Comparison of ENCODE assay signal across 8 cellular contexts in the genomic region with DNA sequence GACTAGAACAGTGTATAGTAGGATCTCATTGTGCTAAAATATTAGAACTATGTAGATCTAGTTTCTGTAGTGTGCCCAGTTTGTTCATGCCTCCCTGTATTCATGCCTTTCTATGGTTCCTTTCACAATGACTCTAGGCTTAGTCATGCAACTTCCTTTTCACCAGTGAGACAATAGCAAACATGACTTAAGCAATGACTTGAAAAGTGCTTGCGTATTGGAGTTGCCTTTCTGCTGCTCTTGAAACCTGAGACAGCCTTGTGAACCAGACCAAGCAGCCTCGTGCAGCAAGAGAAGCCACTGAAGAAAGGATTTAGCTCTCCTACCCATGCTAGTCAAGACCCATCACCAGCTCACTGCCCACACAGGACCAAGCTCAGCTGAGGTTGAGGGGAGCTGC.
A peak's percentile ranks its signal among the peaks of the same experiment; 100 is the strongest.
DNase-seq lines count a peak whose midpoint lies in the region; ATAC-seq and TF ChIP-seq lines count a peak whose summit lies in the region.
"Had no signal": no experiment of that assay in that cellular context is flagged by ENCODE, and none has a peak within 500 bp of the region (broad histone marks: within the 10 kb centered on the region; RNA-seq: fewer than 3 reads in every experiment).

No MANE protein-coding gene starts in this region.

- no peaks in the 10 kb centered on the region for H3K36me3 ChIP-seq in brain microvascular endothelial cell (replicated peaks)
- H3K36me3 ChIP-seq: pancreas had no signal

- peak overlapping the region; percentile 90 for H3K27ac ChIP-seq in brain microvascular endothelial cell
- H3K27ac ChIP-seq: pancreas had no signal

- H3K4me3 ChIP-seq in brain microvascular endothelial cell (ENCODE audit: low read depth, low read length) = no peak overlapping the region
- H3K4me3 ChIP-seq: pancreas had no signal

- no peak for TF ChIP-seq CTCF in brain microvascular endothelial cell (IDR thresholded peaks at IDR 0.05; ENCODE audit: low read depth, low read length, missing control alignments)

- in situ Hi-C loops in brain microvascular endothelial cell (cut with HindIII; ENCODE audit: low pct_ligation_motif_present, low sequenced_read_pairs) = no loop called here

- ATAC-seq in GM19452 (IDR thresholded peaks at IDR 0.05; ENCODE audit: unreplicated experiment) (peak; percentile 78), HG03565 (IDR thresholded peaks at IDR 0.05; ENCODE audit: unreplicated experiment) (peak; percentile 98)
- ATAC-seq: pancreas had no signal

- no peaks in the 10 kb centered on the region for H3K27me3 ChIP-seq in brain microvascular endothelial cell (replicated peaks)
- H3K27me3 ChIP-seq: pancreas had no signal

- DNase-seq in brain microvascular endothelial cell = peak; percentile 95
- peak; percentile 93 for DNase-seq in stromal cell of bone marrow (ENCODE audit: low read depth)
- DNase-seq in NCI-H1048 (lab: John Stamatoyannopoulos, UW) = no peak
- DNase-seq in DMS153 treated with DMSO at 0.1 percent for 48 hours (lab: John Stamatoyannopoulos, UW; ENCODE audit: unreplicated experiment) = no peak
- no peak for DNase-seq in stimulated activated CD4-positive, alpha-beta T cell treated with anti-CD3 and anti-CD28 coated beads, Interleukin-15, amount 100 ng/mL, for 24 hours
- DNase-seq: pancreas had no signal

Comparison
In these comparisons a context has a peak if more than half of its experiments do, and no peak if none do; other contexts are left out.
1. DNase-seq: peak in brain microvascular endothelial cell (single experiment) and stromal cell of bone marrow (single experiment); none in NCI-H1048 (single experiment), DMS153 treated with DMSO at 0.1 percent for 48 hours (single experiment) and stimulated activated CD4-positive, alpha-beta T cell treated with anti-CD3 and anti-CD28 coated beads, Interleukin-15, amount 100 ng/mL, for 24 hours (single experiment).